ENCODE assay signal across 9 cellular contexts in the genomic region with DNA sequence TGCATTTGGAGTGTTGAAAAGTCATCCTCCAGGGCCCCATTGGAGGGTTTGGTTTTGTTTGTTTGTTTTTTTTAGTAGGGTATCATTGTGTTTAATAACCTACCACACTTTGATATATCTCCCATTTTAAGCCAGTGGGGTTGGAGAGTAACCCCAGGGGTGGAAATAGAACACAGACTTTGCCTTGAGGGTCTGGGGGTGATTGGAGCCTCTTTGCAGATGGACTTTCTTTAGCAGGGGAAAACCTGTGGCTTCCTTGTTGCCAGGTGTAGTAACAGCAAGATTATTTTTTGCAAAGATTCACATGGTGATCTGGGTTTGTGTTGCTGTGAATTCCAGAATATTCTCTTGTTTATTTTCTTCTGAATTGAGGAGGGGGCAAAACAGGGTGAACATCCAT. TPM values are rescaled to one million over a fixed set of nuclear protein-coding genes. Genes with fewer than 3 reads are reported as not detected.
DNase-seq lines count a peak whose midpoint lies in the region; ATAC-seq and TF ChIP-seq lines count a peak whose summit lies in the region.
"Had no signal": no experiment of that assay in that cellular context is flagged by ENCODE, and none has a peak within 500 bp of the region (broad histone marks: within the 10 kb centered on the region; RNA-seq: fewer than 3 reads in every experiment).

No MANE protein-coding gene starts in this region.

- H3K36me3 ChIP-seq in neural progenitor cell: no peaks in the 10 kb centered on the region

- H3K4me1 ChIP-seq in neural progenitor cell: peaks cover 10% of the 10 kb centered on the region

- TF ChIP-seq POLR2A in NB4 (IDR thresholded peaks at IDR 0.05; ENCODE audit: extremely low read depth, insufficient read length): no peak

- peaks cover 38 to 42% of the 10 kb centered on the region in 2 donors for H3K4me1 Mint-ChIP-seq in effector memory CD8-positive, alpha-beta T cell (ENCODE audit: low read depth in 2 of 2)
- peaks cover 30% of the 10 kb centered on the region for H3K4me1 Mint-ChIP-seq in neural progenitor cell

- DNase-seq in NB4 (ENCODE audit: low read depth) (no peak), neural progenitor cell (ENCODE audit: low spot score) (no peak), foreskin melanocyte (no peak), DMS153 treated with DMSO at 0.1 percent for 48 hours (lab: John Stamatoyannopoulos, UW; ENCODE audit: unreplicated experiment) (no peak)
- no peak for DNase-seq in effector memory CD8-positive, alpha-beta T cell
- DNase-seq in effector CD4-positive, alpha-beta T cell: no peak
- DNase-seq: NK-92 treated with Interleukin-12 subunit alpha and Interleukin-12 subunit beta, amount 100 ng/mL, for 24 hours had no signal

- peaks cover 53% of the 10 kb centered on the region for H4K20me1 ChIP-seq in neural progenitor cell (ENCODE audit: low read depth)

- H3K4me3 Mint-ChIP-seq in effector memory CD8-positive, alpha-beta T cell: peak overlapping the region; percentile 86 to 95
- H3K4me3 Mint-ChIP-seq in neural progenitor cell: peak overlapping the region; percentile 98

- peaks cover 62% of the 10 kb centered on the region for H3K79me2 ChIP-seq in neural progenitor cell (ENCODE audit: low read depth)

- peak overlapping the region; percentile 95 to 96 for H3K27ac Mint-ChIP-seq in effector memory CD8-positive, alpha-beta T cell
- H3K27ac Mint-ChIP-seq in neural progenitor cell: peak overlapping the region; percentile 25

- H3K27ac ChIP-seq in C4-2B (peak overlapping the region; percentile 99), neural progenitor cell (peak overlapping the region; percentile 46)

- peak overlapping the region; percentile 62 for H3K9ac ChIP-seq in neural progenitor cell

- H3K27me3 ChIP-seq in neural progenitor cell: peaks cover 16% of the 10 kb centered on the region

- no peaks in the 10 kb centered on the region for H3K9me3 ChIP-seq in neural progenitor cell (ENCODE audit: low read depth)

- H3K27me3 Mint-ChIP-seq in effector memory CD8-positive, alpha-beta T cell: no peaks in the 10 kb centered on the region
- peaks cover 15% of the 10 kb centered on the region for H3K27me3 Mint-ChIP-seq in neural progenitor cell (ENCODE audit: insufficient read depth, low read depth)

- H3K4me3 ChIP-seq in NB4 (ENCODE audit: low read depth, low read length) (peak overlapping the region; percentile 79), neural progenitor cell (peak overlapping the region; percentile 99)

- TF ChIP-seq CTCF in C4-2B (conservative IDR thresholded peaks at IDR 0.05) (no peak), NB4 (IDR thresholded peaks at IDR 0.05; ENCODE audit: low read depth, low read length) (no peak), neural progenitor cell (IDR thresholded peaks at IDR 0.05) (no peak)

- peak overlapping the region; percentile 86 for H3K4me2 ChIP-seq in neural progenitor cell

- H3F3A ChIP-seq in neural progenitor cell (ENCODE audit: low read depth): peaks cover 11% of the 10 kb centered on the region

- H3K9me3 Mint-ChIP-seq in effector memory CD8-positive, alpha-beta T cell: no peaks in the 10 kb centered on the region
- no peaks in the 10 kb centered on the region for H3K9me3 Mint-ChIP-seq in neural progenitor cell

- peaks cover 25% of the 10 kb centered on the region for H3K36me3 Mint-ChIP-seq in effector memory CD8-positive, alpha-beta T cell (ENCODE audit: insufficient read depth)
- peaks cover 3% of the 10 kb centered on the region for H3K36me3 Mint-ChIP-seq in neural progenitor cell

- no peak for ATAC-seq in effector memory CD8-positive, alpha-beta T cell (replicated peaks)
- ATAC-seq in GM19035 (IDR thresholded peaks at IDR 0.05; ENCODE audit: unreplicated experiment): no peak

- H2AFZ ChIP-seq in neural progenitor cell (replicated peaks): peak overlapping the region; percentile 41

RNA-seq across cellular contexts. Expression of a gene that starts 1.5 kb away (rescaled TPM):
- total RNA-seq in neural progenitor cell (ENCODE audit: low replicate concordance): 17.5 and 26.7 TPM in 2 replicates
